7 cellular contexts compared by ENCODE assay signal in genomic region chr11:119474682-119475596, GRCh38. TPM values are rescaled to one million over a fixed set of nuclear protein-coding genes. Genes with fewer than 3 reads are reported as not detected.
DNase-seq lines count a peak whose midpoint lies in the region; ATAC-seq and TF ChIP-seq lines count a peak whose summit lies in the region.

No MANE protein-coding gene starts in this region.

- TF ChIP-seq CTCF in GM12864 (IDR thresholded peaks at IDR 0.05; ENCODE audit: low read depth, low read length, missing control alignments) (peak; percentile 99), body of pancreas (IDR thresholded peaks at IDR 0.05) (peak; percentile 68 to 80 (median 71))

- H3K27me3 ChIP-seq in body of pancreas = no peaks in the 10 kb centered on the region
- peaks cover 10% of the 10 kb centered on the region for H3K27me3 ChIP-seq in skeletal muscle satellite cell (ENCODE audit: control insufficient read depth, insufficient read depth, low read length)

- peak; percentile 79 for ATAC-seq in body of pancreas

- no peaks in the 10 kb centered on the region for H3K4me1 Mint-ChIP-seq in T-helper 2 cell treated with Interferon-gamma antibody and Interleukin-4, amounts not matched to agents 5 μg/mL and 100 μg/mL, for 36 hours (ENCODE audit: low read depth)

- no peak overlapping the region for H3K27ac Mint-ChIP-seq in T-helper 2 cell treated with Interferon-gamma antibody and Interleukin-4, amounts not matched to agents 5 μg/mL and 100 μg/mL, for 36 hours

- no peak for TF ChIP-seq POLR2A in body of pancreas (IDR thresholded peaks at IDR 0.05)

- H3K9ac ChIP-seq in skeletal muscle satellite cell (ENCODE audit: low read depth, low read length) = no peak overlapping the region

- 33 to 42% methylated on average over 7 to 9 of the region's 9 CpGs for WGBS in body of pancreas, 2 donors

- H3K4me1 ChIP-seq in body of pancreas = no peaks in the 10 kb centered on the region
- H3K4me1 ChIP-seq in skeletal muscle satellite cell (ENCODE audit: control insufficient read depth, insufficient read depth, low read length) = peaks cover 29% of the 10 kb centered on the region

- no peak overlapping the region for H3K4me3 Mint-ChIP-seq in T-helper 2 cell treated with Interferon-gamma antibody and Interleukin-4, amounts not matched to agents 5 μg/mL and 100 μg/mL, for 36 hours

- DNase-seq in GM12864 (ENCODE audit: low read depth) = peak; percentile 7
- peak; percentile 67 for DNase-seq in NCI-H1105 (lab: John Stamatoyannopoulos, UW)
- DNase-seq in T-helper 2 cell treated with Interferon-gamma antibody and Interleukin-4, amounts not matched to agents 5 μg/mL and 100 μg/mL, for 36 hours (ENCODE audit: low spot score) = peak; percentile 46
- DNase-seq in body of pancreas = peak; percentile 61 to 71 (median 69)
- peak in 46 of 51 donors; percentile 6 to 78 (median 47) for DNase-seq in hypothalamus (lab: John Stamatoyannopoulos, UW)
- DNase-seq in OCI-M2 (lab: John Stamatoyannopoulos, UW; ENCODE audit: unreplicated experiment) = no peak

- no peaks in the 10 kb centered on the region for H3K9me3 ChIP-seq in body of pancreas
- H3K9me3 ChIP-seq in skeletal muscle satellite cell (replicated peaks; ENCODE audit: low read length) = no peaks in the 10 kb centered on the region

- H3K36me3 ChIP-seq in body of pancreas (replicated peaks in 1 of 2; ENCODE audit: insufficient read depth in 1 of 2, low read depth in 2 of 2) (no peaks in the 10 kb centered on the region), skeletal muscle satellite cell (ENCODE audit: insufficient read depth, low read length) (no peaks in the 10 kb centered on the region)

- no peaks in the 10 kb centered on the region for H3K27me3 Mint-ChIP-seq in T-helper 2 cell treated with Interferon-gamma antibody and Interleukin-4, amounts not matched to agents 5 μg/mL and 100 μg/mL, for 36 hours (ENCODE audit: low read depth)

- intact Hi-C loops in body of pancreas (cut with DNase I) = no loop called here

- peak overlapping the region; percentile 22 for H3K4me2 ChIP-seq in skeletal muscle satellite cell (ENCODE audit: low read length)

- H3K27ac ChIP-seq in body of pancreas = no peak overlapping the region

- no peaks in the 10 kb centered on the region for H3K9me3 Mint-ChIP-seq in T-helper 2 cell treated with Interferon-gamma antibody and Interleukin-4, amounts not matched to agents 5 μg/mL and 100 μg/mL, for 36 hours

- no peak overlapping the region for H3K4me3 ChIP-seq in GM12864 (ENCODE audit: low read depth, low read length)
- no peak overlapping the region for H3K4me3 ChIP-seq in body of pancreas
- H3K4me3 ChIP-seq in skeletal muscle satellite cell (ENCODE audit: low read length) = no peak overlapping the region

- H3K36me3 Mint-ChIP-seq in T-helper 2 cell treated with Interferon-gamma antibody and Interleukin-4, amounts not matched to agents 5 μg/mL and 100 μg/mL, for 36 hours (ENCODE audit: low read depth) = no peaks in the 10 kb centered on the region

RNA-seq across cellular contexts. Expression of gene THY1, which starts 52.0 kb away (rescaled TPM):
- total RNA-seq in body of pancreas = 1 to 10 TPM; 6.9 to 9.9 TPM
- total RNA-seq in skeletal muscle satellite cell (2012; rRNA removed) = 9.4 and 33.9 TPM in 2 replicates
